ENCODE assay signal across 30 cellular contexts in genomic region chr7:101381549-101381948, GRCh38. TPM values are rescaled to one million over a fixed set of nuclear protein-coding genes. Genes with fewer than 3 reads are reported as not detected.
"Had no signal": no experiment of that assay in that cellular context is flagged by ENCODE, and none has a peak within 500 bp of the region (broad histone marks: within the 10 kb centered on the region; RNA-seq: fewer than 3 reads in every experiment).

No MANE protein-coding gene starts in this region.

- H3K9me3 ChIP-seq: ovary, psoas muscle, right lobe of liver, suprapubic skin, testis, transverse colon, upper lobe of left lung, vagina had no signal

- H3K36me3 Mint-ChIP-seq: natural killer cell; stimulated activated effector memory CD8-positive, alpha-beta T cell treated with anti-CD3 and anti-CD28 coated beads, Interleukin-12 subunit alpha, Interleukin-12 subunit beta, amount 100 ng/mL, for 72 hours; stimulated activated naive B cell treated with anti-CD40 and anti-IgM and Interleukin-4, amounts not matched to agents 10 μg/mL and 1 μg/mL and 100 μg/mL, for 72 hours had no signal

- H3K4me3 ChIP-seq: neural progenitor cell, ovary, psoas muscle, right lobe of liver, sigmoid colon, suprapubic skin, testis, tibial artery, transverse colon, upper lobe of left lung, vagina had no signal

- H3K4me3 Mint-ChIP-seq: naive thymus-derived CD4-positive, alpha-beta T cell; natural killer cell; neural progenitor cell; stimulated activated effector memory CD8-positive, alpha-beta T cell treated with anti-CD3 and anti-CD28 coated beads, Interleukin-12 subunit alpha, Interleukin-12 subunit beta, amount 100 ng/mL, for 72 hours; stimulated activated naive B cell treated with anti-CD40 and anti-IgM and Interleukin-4, amounts not matched to agents 10 μg/mL and 1 μg/mL and 100 μg/mL, for 72 hours; stimulated activated naive CD8-positive, alpha-beta T cell treated with anti-CD3 and anti-CD28 coated beads, Interleukin-15, amount 100 ng/mL, for 72 hours had no signal

- H3K27ac Mint-ChIP-seq: natural killer cell; neural progenitor cell; stimulated activated effector memory CD8-positive, alpha-beta T cell treated with anti-CD3 and anti-CD28 coated beads, Interleukin-12 subunit alpha, Interleukin-12 subunit beta, amount 100 ng/mL, for 72 hours; stimulated activated naive B cell treated with anti-CD40 and anti-IgM and Interleukin-4, amounts not matched to agents 10 μg/mL and 1 μg/mL and 100 μg/mL, for 72 hours; stimulated activated naive CD8-positive, alpha-beta T cell treated with anti-CD3 and anti-CD28 coated beads, Interleukin-15, amount 100 ng/mL, for 72 hours had no signal

- H3K36me3 ChIP-seq: neural progenitor cell, ovary, right lobe of liver, sigmoid colon, suprapubic skin, tibial artery, transverse colon, upper lobe of left lung, vagina had no signal

- DNase-seq: naive thymus-derived CD4-positive, alpha-beta T cell; natural killer cell; occipital lobe; ovary; posterior cingulate gyrus; psoas muscle; right cardiac atrium; right lobe of liver; sigmoid colon; small intestine; stimulated activated CD4-positive, alpha-beta T cell treated with anti-CD3 and anti-CD28 coated beads, Interleukin-15, amount 100 ng/mL, for 24 hours; stimulated activated CD4-positive, alpha-beta T cell treated with anti-CD3 and anti-CD28 coated beads, Interleukin-2, amount 100 ng/mL, for 24 hours; stimulated activated CD4-positive, alpha-beta T cell treated with anti-CD3 and anti-CD28 coated beads, Interleukin-2, amount 100 ng/mL, for 48 hours; stimulated activated CD4-positive, alpha-beta T cell treated with anti-CD3 and anti-CD28 coated beads, Interleukin-4, amount 100 ng/mL, for 24 hours; stimulated activated naive B cell treated with anti-CD40 and anti-IgM and Interleukin-4, amounts not matched to agents 10 μg/mL and 1 μg/mL and 100 μg/mL, for 72 hours; stimulated activated naive CD8-positive, alpha-beta T cell treated with anti-CD3 and anti-CD28 coated beads, Interleukin-15, amount 100 ng/mL, for 72 hours; stimulated activated naive CD8-positive, alpha-beta T cell treated with anti-CD3 and anti-CD28 coated beads, Interleukin-15, Interleukin-2, amounts not matched to agents 100 U/mL and 50 U/mL, for 24 hours; substantia nigra; testis; tibial artery; transverse colon; upper lobe of left lung had no signal

- H3K4me1 ChIP-seq: parathyroid adenoma, sigmoid colon, testis, transverse colon, upper lobe of left lung, vagina had no signal

- H3K27ac ChIP-seq: neural progenitor cell, ovary, parathyroid adenoma, psoas muscle, right lobe of liver, sigmoid colon, suprapubic skin, testis, tibial artery, transverse colon, upper lobe of left lung, vagina had no signal

- ATAC-seq: naive thymus-derived CD4-positive, alpha-beta T cell; natural killer cell; psoas muscle; right cardiac atrium; right lobe of liver; stimulated activated effector memory CD8-positive, alpha-beta T cell treated with anti-CD3 and anti-CD28 coated beads, Interleukin-12 subunit alpha, Interleukin-12 subunit beta, amount 100 ng/mL, for 72 hours; stimulated activated naive B cell treated with anti-CD40 and anti-IgM and Interleukin-4, amounts not matched to agents 10 μg/mL and 1 μg/mL and 100 μg/mL, for 72 hours; stimulated activated naive CD8-positive, alpha-beta T cell treated with anti-CD3 and anti-CD28 coated beads, Interleukin-15, amount 100 ng/mL, for 72 hours; stimulated activated naive CD8-positive, alpha-beta T cell treated with anti-CD3 and anti-CD28 coated beads, Interleukin-15, Interleukin-2, amounts not matched to agents 100 U/mL and 50 U/mL, for 24 hours had no signal

- H3K9me3 Mint-ChIP-seq: natural killer cell; stimulated activated naive B cell treated with anti-CD40 and anti-IgM and Interleukin-4, amounts not matched to agents 10 μg/mL and 1 μg/mL and 100 μg/mL, for 72 hours; stimulated activated naive CD8-positive, alpha-beta T cell treated with anti-CD3 and anti-CD28 coated beads, Interleukin-15, amount 100 ng/mL, for 72 hours had no signal

- H3K27me3 Mint-ChIP-seq: progenitor cell of endocrine pancreas; stimulated activated naive B cell treated with anti-CD40 and anti-IgM and Interleukin-4, amounts not matched to agents 10 μg/mL and 1 μg/mL and 100 μg/mL, for 72 hours; stimulated activated naive CD8-positive, alpha-beta T cell treated with anti-CD3 and anti-CD28 coated beads, Interleukin-15, amount 100 ng/mL, for 72 hours had no signal

- H3K4me1 Mint-ChIP-seq: natural killer cell had no signal

RNA-seq across cellular contexts. Expression of gene COL26A1, which starts 18.9 kb away (rescaled TPM):
- total RNA-seq: osteoblast, psoas muscle, sigmoid colon, transverse colon, ureter, vagina had no signal
